15 cellular contexts compared by ENCODE assay signal in genomic region chr7:22319424-22320403, GRCh38. TPM values are rescaled to one million over a fixed set of nuclear protein-coding genes. Genes with fewer than 3 reads are reported as not detected.
A peak's percentile ranks its signal among the peaks of the same experiment; 100 is the strongest.
DNase-seq lines count a peak whose midpoint lies in the region; ATAC-seq, FAIRE-seq and TF ChIP-seq lines count a peak whose summit lies in the region.
"Had no signal": no experiment of that assay in that cellular context is flagged by ENCODE, and none has a peak within 500 bp of the region (broad histone marks: within the 10 kb centered on the region; RNA-seq: fewer than 3 reads in every experiment).

No MANE protein-coding gene starts in this region.

- in situ Hi-C loops in K562 (cut with MboI), result no loop called here

- no peaks in the 10 kb centered on the region for H3K27me3 ChIP-seq in K562 (ENCODE audit: control insufficient read depth in 2 of 2, insufficient read depth in 2 of 2, low read length in 2 of 2)
- H3K27me3 ChIP-seq: stomach had no signal

- peak; percentile 76 for DNase-seq in NCI-H1092 (lab: John Stamatoyannopoulos, UW)
- DNase-seq in NCI-H2196 (lab: John Stamatoyannopoulos, UW; ENCODE audit: unreplicated experiment), result peak; percentile 23
- DNase-seq in K562 (ENCODE audit: extremely low read depth in 1 of 4, low spot score in 3 of 4), result no peak
- DNase-seq in superior temporal gyrus (ENCODE audit: extremely low spot score), result peak; percentile 32
- no peak for DNase-seq in GM10266 (ENCODE audit: extremely low spot score)
- DNase-seq: activated T-cell treated with anti-CD3 and anti-CD28 coated beads, Interleukin-2, amount 50 U/mL, for 1 hour; amniotic stem cell; effector CD8-positive, alpha-beta T cell; mammary epithelial cell; stomach had no signal

- no peaks in the 10 kb centered on the region for H3K36me3 ChIP-seq in K562 (ENCODE audit: control insufficient read depth, insufficient read depth, low read length)
- H3K36me3 ChIP-seq: prostate gland, stomach had no signal

- POLR2A ChIA-PET in K562 (lab: Yijun Ruan, JAX), result interaction anchor here (1.1 to 1.3 kb wide), 2 partner anchors 10 to 15 kb away, joined by 3 to 8 read pairs; no protein-coding TSS in a partner anchor

- H3K9ac ChIP-seq in K562 (ENCODE audit: insufficient read depth in 1 of 2, low read depth in 2 of 2, low read length in 2 of 2), result no peak overlapping the region

- no peak overlapping the region for H3K4me3 ChIP-seq in K562
- H3K4me3 ChIP-seq: prostate gland, stomach had no signal

- no peaks in the 10 kb centered on the region for H3K9me3 ChIP-seq in K562 (replicated peaks; ENCODE audit: control insufficient read depth, insufficient read depth, low read depth, low read length)
- H3K9me3 ChIP-seq: prostate gland, stomach had no signal

- 15% methylated on average over 7 of the region's 7 CpGs for WGBS in K562 (ENCODE audit: insufficient coverage, low coverage, missing lambda C conversion rate)

- H3K4me2 ChIP-seq in K562 (ENCODE audit: insufficient read depth, low read length), result no peak overlapping the region

- peaks cover 4 to 15% of the 10 kb centered on the region in 2 experiments; a peak in 3 of 5 replicates for H3K4me1 ChIP-seq in K562 (replicated peaks in 1 of 2; ENCODE audit: control insufficient read depth in 2 of 2, insufficient read depth in 2 of 2, low read length in 2 of 2)
- H3K4me1 ChIP-seq: prostate gland, stomach had no signal

- TF ChIP-seq POLR2A in K562 (conservative IDR thresholded peaks at IDR 0.05), result no peak

- no peak for TF ChIP-seq EP300 in K562 (IDR thresholded peaks at IDR 0.05; ENCODE audit: low read length)

- CTCF ChIA-PET in K562 (lab: Yijun Ruan, JAX; ENCODE audit: low intra/inter-chr PET ratio), result interaction anchor here (0.7 kb wide), 1 partner anchor 10 kb away, joined by 3 read pairs; no protein-coding TSS in a partner anchor

- FAIRE-seq in K562 (lab: Jason Lieb, UNC), result peak; percentile 65
- FAIRE-seq: RCC 7860, TTC549 had no signal

- no peaks in the 10 kb centered on the region for H3K9me1 ChIP-seq in K562 (ENCODE audit: control insufficient read depth, insufficient read depth, low read length)

- TF ChIP-seq RAD21 in K562 (CRISPR knock-in tag; conservative IDR thresholded peaks at IDR 0.05 in 1 of 2, IDR thresholded peaks at IDR 0.05 in 1 of 2), result no peak

- no peaks in the 10 kb centered on the region for H3K79me2 ChIP-seq in K562 (ENCODE audit: control insufficient read depth, insufficient read depth, low read length)

- H4K20me1 ChIP-seq in K562 (replicated peaks; ENCODE audit: control insufficient read depth, insufficient read depth, low read length), result no peaks in the 10 kb centered on the region

- peak overlapping the region; percentile 71 for H2AFZ ChIP-seq in K562 (ENCODE audit: low read depth, low read length)

- ATAC-seq in K562 (peak; percentile 53; the same call in 2 of the 3 replicates), HG02938 (IDR thresholded peaks at IDR 0.05; ENCODE audit: unreplicated experiment) (no peak), GM18517 (IDR thresholded peaks at IDR 0.05; ENCODE audit: unreplicated experiment) (no peak)

- TF ChIP-seq CTCF in K562 (IDR thresholded peaks at IDR 0.05 in 2 of 3, conservative IDR thresholded peaks at IDR 0.05 in 1 of 3; ENCODE audit: insufficient read depth in 2 of 3, low read depth in 1 of 3, low read length in 3 of 3) (no peak), GM10266 (IDR thresholded peaks at IDR 0.05; ENCODE audit: control insufficient read depth, insufficient read depth, low read depth, missing control alignments) (no peak)

- BruUV-seq in K562 (replicated peaks; lab: Mats Ljungman, UMichigan), result no TSS peak

- intact Hi-C loops in K562 (cut with micrococcal nuclease), result no loop called here

- H3K27ac ChIP-seq in K562 (ENCODE audit: extremely low read depth, low read depth, low read length), result no peak overlapping the region; the same call in 2 of the 3 replicates
- H3K27ac ChIP-seq: prostate gland, stomach had no signal

TF ChIP-seq in K562, 482 proteins besides CTCF, POLR2A, EP300 and RAD21:
- no peak for TF ChIP-seq CGGBP1 (CRISPR knock-in tag; IDR thresholded peaks at IDR 0.05)
- no peak for TF ChIP-seq NR1H2 (CRISPR knock-in tag; IDR thresholded peaks at IDR 0.05)
- no peak for TF ChIP-seq ZNF444 (CRISPR knock-in tag; IDR thresholded peaks at IDR 0.05)
- no peak for TF ChIP-seq E2F5 (CRISPR knock-in tag; IDR thresholded peaks at IDR 0.05)
- no peak for TF ChIP-seq FOXP1 (CRISPR knock-in tag; IDR thresholded peaks at IDR 0.05)
- TF ChIP-seq ZNF699 (CRISPR knock-in tag; IDR thresholded peaks at IDR 0.05; ENCODE audit: insufficient replicate concordance), result no peak
- no peak for TF ChIP-seq MEF2A (IDR thresholded peaks at IDR 0.05; ENCODE audit: control insufficient read depth, low read depth, low read length)
- no peak for TF ChIP-seq TBP (optimal IDR thresholded peaks at IDR 0.05; ENCODE audit: low read depth, low read length)

RNA-seq across cellular contexts. Expression of gene RAPGEF5, which starts 37.2 kb away (rescaled TPM):
- total RNA-seq in K562 (2011; cell fraction: chromatin; rRNA removed; ENCODE audit: low replicate concordance), result 3.3 and 9.4 TPM in 2 replicates
- 1.3 and 2.5 TPM in 2 replicates for total RNA-seq in K562 (2011; cell fraction: nucleolus; rRNA removed)
- total RNA-seq in K562 (2011; cell fraction: nucleoplasm; rRNA removed), result 5.9 and 9.7 TPM in 2 replicates
- total RNA-seq in K562 (2014; rRNA removed) (0.45 and 1.3 TPM in 2 replicates), K562 (2014; rRNA removed; fragmentation: Illumina TruSeq; extraction: Trizol) (2.0 and 2.3 TPM in 2 replicates), K562 (2015; rRNA removed; fragmentation: Illumina TruSeq; extraction: Trizol) (1.3 and 1.6 TPM in 2 replicates), K562 (2021) (1.8 and 3.1 TPM in 2 replicates)
- polyA plus RNA-seq in K562 (2011; rRNA removed) (0.85 and 1.3 TPM in 2 replicates), K562 (2014; fragmentation: Illumina TruSeq; extraction: Trizol) (0.75 and 1.1 TPM in 2 replicates), K562 (2014; fragmentation: Nextera tagmentation; extraction: Ambion mirVana) (1 to 10 TPM in 1 of 2 experiments, under 1 TPM in 1; 0.39 to 1.0 TPM), K562 (2014; rRNA removed) (0.94 and 1.1 TPM in 2 replicates)
- 0.25 and 0.58 TPM in 2 replicates for polyA plus RNA-seq in K562 (2011; cell fraction: cytosol; rRNA removed)
- polyA plus RNA-seq in K562 (2011; cell fraction: nucleus; rRNA removed), result 2.8 and 3.2 TPM in 2 replicates
- polyA plus RNA-seq in K562 (2012), result 0.53 and 0.61 TPM in 2 replicates
- 3.0 and 5.4 TPM in 2 replicates for polyA minus RNA-seq in K562 (2011; rRNA and poly(A)+ RNA removed)
- polyA minus RNA-seq in K562 (2011; cell fraction: cytosol; rRNA and poly(A)+ RNA removed), result 0.86 and 3.3 TPM in 2 replicates
- polyA minus RNA-seq in K562 (2011; cell fraction: nucleus; rRNA and poly(A)+ RNA removed), result 4.3 and 11.1 TPM in 2 replicates

Comparison
In these comparisons a context has a peak if more than half of its experiments do, and no peak if none do; other contexts are left out.
1. DNase-seq: peak in NCI-H1092 (single experiment), NCI-H2196 (single experiment) and superior temporal gyrus (single experiment); none in K562 (0 of 4) and GM10266 (single experiment).